Comparison of ENCODE assay signal across 11 cellular contexts in genomic region chr1:91797164-91797563, GRCh38.
"Had no signal": no experiment of that assay in that cellular context is flagged by ENCODE, and none has a peak within 500 bp of the region (broad histone marks: within the 10 kb centered on the region; RNA-seq: fewer than 3 reads in every experiment).

No MANE protein-coding gene starts in this region.

- H3K4me3 ChIP-seq: SJCRH30, tibial artery had no signal

- H3K27ac ChIP-seq: SJCRH30, tibial artery had no signal

- H3K9me3 ChIP-seq: tibial artery had no signal

- H3K36me3 ChIP-seq: SJCRH30 had no signal

- H3K4me1 Mint-ChIP-seq: memory B cell had no signal

- H3K27ac Mint-ChIP-seq: activated CD4-positive, alpha-beta memory T cell treated with anti-CD3 and anti-CD28 coated beads for 36 hours; activated naive CD4-positive, alpha-beta T cell treated with anti-CD3 and anti-CD28 coated beads for 36 hours; memory B cell; stimulated activated naive CD8-positive, alpha-beta T cell treated with anti-CD3 and anti-CD28 coated beads, Interleukin-15, amount 100 ng/mL, for 72 hours had no signal

- ATAC-seq: stimulated activated naive CD8-positive, alpha-beta T cell treated with anti-CD3 and anti-CD28 coated beads, Interleukin-15, amount 100 ng/mL, for 72 hours had no signal

- H3K27me3 ChIP-seq: SJCRH30, tibial artery had no signal

- H3K9me3 Mint-ChIP-seq: activated CD4-positive, alpha-beta memory T cell treated with anti-CD3 and anti-CD28 coated beads for 36 hours; stimulated activated naive CD8-positive, alpha-beta T cell treated with anti-CD3 and anti-CD28 coated beads, Interleukin-15, amount 100 ng/mL, for 72 hours had no signal

- H3K36me3 Mint-ChIP-seq: memory B cell had no signal

- H3K4me3 Mint-ChIP-seq: activated CD4-positive, alpha-beta memory T cell treated with anti-CD3 and anti-CD28 coated beads for 36 hours; activated naive CD4-positive, alpha-beta T cell treated with anti-CD3 and anti-CD28 coated beads for 36 hours; memory B cell; stimulated activated naive CD8-positive, alpha-beta T cell treated with anti-CD3 and anti-CD28 coated beads, Interleukin-15, amount 100 ng/mL, for 72 hours had no signal

- H3K27me3 Mint-ChIP-seq: activated CD4-positive, alpha-beta memory T cell treated with anti-CD3 and anti-CD28 coated beads for 36 hours; stimulated activated naive CD8-positive, alpha-beta T cell treated with anti-CD3 and anti-CD28 coated beads, Interleukin-15, amount 100 ng/mL, for 72 hours had no signal

- DNase-seq: activated CD4-positive, alpha-beta memory T cell treated with anti-CD3 and anti-CD28 coated beads for 36 hours; activated CD4-positive, alpha-beta T cell treated with anti-CD3 and anti-CD28 coated beads for 1 hour; activated CD8-positive, alpha-beta memory T cell treated with anti-CD3 and anti-CD28 coated beads, Interleukin-2, amount 50 U/mL, for 4 hours; activated naive CD4-positive, alpha-beta T cell treated with anti-CD3 and anti-CD28 coated beads for 36 hours; effector memory CD4-positive, alpha-beta T cell; SJCRH30; stimulated activated CD4-positive, alpha-beta T cell treated with anti-CD3 and anti-CD28 coated beads, Interleukin-4, amount 100 ng/mL, for 4 hours; stimulated activated naive CD8-positive, alpha-beta T cell treated with anti-CD3 and anti-CD28 coated beads, Interleukin-15, amount 100 ng/mL, for 72 hours; SW 1271; tibial artery had no signal
